Comparison of ENCODE assay signal across 1 cellular context in the genomic region with DNA sequence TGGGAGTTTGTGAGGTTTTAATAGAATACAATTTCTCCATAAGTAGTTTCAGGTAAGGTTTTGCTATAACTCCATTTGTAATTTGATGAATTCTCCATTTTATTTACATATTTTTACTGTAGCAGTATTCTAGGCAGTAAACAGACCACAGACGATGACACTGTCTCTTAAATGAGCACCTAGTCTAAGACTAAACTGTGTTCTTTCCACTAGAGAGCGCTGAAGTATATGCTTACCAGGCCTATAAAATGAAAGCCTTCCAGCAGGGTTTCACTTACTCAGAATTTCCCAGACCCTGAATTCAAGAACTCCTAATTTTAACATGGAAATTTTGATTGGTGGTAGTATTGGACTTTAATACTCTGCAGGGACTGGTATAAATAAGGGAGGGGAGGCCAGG.
TF ChIP-seq lines count a peak whose summit lies in the region.

No MANE protein-coding gene starts in this region.

TF ChIP-seq in IMR-90, 13 proteins besides CTCF, POLR2A, EP300 and RAD21 (continued from another document):
- TF ChIP-seq, protein P1, sequence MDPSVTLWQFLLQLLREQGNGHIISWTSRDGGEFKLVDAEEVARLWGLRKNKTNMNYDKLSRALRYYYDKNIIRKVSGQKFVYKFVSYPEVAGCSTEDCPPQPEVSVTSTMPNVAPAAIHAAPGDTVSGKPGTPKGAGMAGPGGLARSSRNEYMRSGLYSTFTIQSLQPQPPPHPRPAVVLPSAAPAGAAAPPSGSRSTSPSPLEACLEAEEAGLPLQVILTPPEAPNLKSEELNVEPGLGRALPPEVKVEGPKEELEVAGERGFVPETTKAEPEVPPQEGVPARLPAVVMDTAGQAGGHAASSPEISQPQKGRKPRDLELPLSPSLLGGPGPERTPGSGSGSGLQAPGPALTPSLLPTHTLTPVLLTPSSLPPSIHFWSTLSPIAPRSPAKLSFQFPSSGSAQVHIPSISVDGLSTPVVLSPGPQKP (IDR thresholded peaks at IDR 0.05; ENCODE audit: borderline replicate concordance, low read depth, low read length) = no peak
- TF ChIP-seq MAFK (IDR thresholded peaks at IDR 0.05; ENCODE audit: low read depth, low read length) = no peak
- TF ChIP-seq RCOR1 (IDR thresholded peaks at IDR 0.05; ENCODE audit: insufficient replicate concordance, low read length) = no peak
- no peak for TF ChIP-seq SMC3 (IDR thresholded peaks at IDR 0.05; ENCODE audit: low read depth, low read length)
